In genomic region chr10:3943695-3944257, GRCh38 we compare ENCODE assay signal across 20 cellular contexts.
DNase-seq lines count a peak whose midpoint lies in the region; ATAC-seq and TF ChIP-seq lines count a peak whose summit lies in the region.
"Had no signal": no experiment of that assay in that cellular context is flagged by ENCODE, and none has a peak within 500 bp of the region (broad histone marks: within the 10 kb centered on the region; RNA-seq: fewer than 3 reads in every experiment).

No MANE protein-coding gene starts in this region.

- H3K36me3 ChIP-seq in SK-N-SH (replicated peaks in 1 of 2; ENCODE audit: control insufficient read depth in 1 of 2, insufficient read depth in 2 of 2, low read length in 1 of 2), result no peaks in the 10 kb centered on the region
- H3K36me3 ChIP-seq in CD8-positive, alpha-beta memory T cell (ENCODE audit: insufficient read depth, low read length), result no peaks in the 10 kb centered on the region
- H3K36me3 ChIP-seq: breast epithelium, ovary had no signal

- no peak for TF ChIP-seq EP300 in SK-N-SH (IDR thresholded peaks at IDR 0.05; ENCODE audit: borderline replicate concordance in 1 of 2, low read depth in 1 of 2, low read length in 1 of 2)

- CTCF ChIA-PET in SK-N-SH (lab: Yijun Ruan, JAX), result no interaction called here
- CTCF ChIA-PET in CD8-positive, alpha-beta memory T cell (lab: Charles Lee), result interaction anchor here (1.0 kb wide), 1 partner anchor 69 kb away, joined by 3 read pairs; no protein-coding TSS in a partner anchor

- H3K9ac ChIP-seq in SK-N-SH, result peak overlapping the region; percentile 78

- no peaks in the 10 kb centered on the region for H3K9me3 Mint-ChIP-seq in CD8-positive, alpha-beta memory T cell
- H3K9me3 Mint-ChIP-seq in activated naive CD8-positive, alpha-beta T cell treated with anti-CD3 and anti-CD28 coated beads, Interleukin-2, amount 50 U/mL, for 24 hours, result no peaks in the 10 kb centered on the region
- H3K9me3 Mint-ChIP-seq in nephron progenitor cell, result peaks cover 6% of the 10 kb centered on the region
- H3K9me3 Mint-ChIP-seq: activated naive CD4-positive, alpha-beta T cell treated with anti-CD3 and anti-CD28 coated beads, Interleukin-2, amount 50 U/mL, for 24 hours had no signal

- peaks cover 45 to 69% (median 62%) of the 10 kb centered on the region in 3 donors for H3K4me1 Mint-ChIP-seq in CD8-positive, alpha-beta memory T cell
- peaks cover 57% of the 10 kb centered on the region for H3K4me1 Mint-ChIP-seq in activated naive CD8-positive, alpha-beta T cell treated with anti-CD3 and anti-CD28 coated beads, Interleukin-2, amount 50 U/mL, for 24 hours
- H3K4me1 Mint-ChIP-seq in nephron progenitor cell, result peaks cover 46% of the 10 kb centered on the region

- no peak for TF ChIP-seq RAD21 in SK-N-SH (IDR thresholded peaks at IDR 0.05; ENCODE audit: low read length)

- H3K27me3 ChIP-seq in SK-N-SH (ENCODE audit: insufficient read depth), result no peaks in the 10 kb centered on the region
- H3K27me3 ChIP-seq in CD8-positive, alpha-beta memory T cell (ENCODE audit: insufficient read depth, low read length, poor library complexity, severe bottlenecking), result no peaks in the 10 kb centered on the region
- H3K27me3 ChIP-seq: breast epithelium, ovary had no signal

- H3K27ac ChIP-seq in SK-N-SH (ENCODE audit: low read depth in 2 of 2, low read length in 1 of 2), result peak overlapping the region in 1 of 2 experiments; percentile 96; a peak in 2 of 4 replicates
- H3K27ac ChIP-seq in CD8-positive, alpha-beta memory T cell (ENCODE audit: low read depth, low read length), result no peak overlapping the region
- H3K27ac ChIP-seq: 22Rv1, breast epithelium, ovary had no signal

- H3K9me2 ChIP-seq in SK-N-SH, result no peaks in the 10 kb centered on the region

- no peaks in the 10 kb centered on the region for H4K20me1 ChIP-seq in SK-N-SH (ENCODE audit: insufficient read depth)

- peak overlapping the region; percentile 28 to 88 (median 84) for H3K27ac Mint-ChIP-seq in CD8-positive, alpha-beta memory T cell
- H3K27ac Mint-ChIP-seq in activated naive CD8-positive, alpha-beta T cell treated with anti-CD3 and anti-CD28 coated beads, Interleukin-2, amount 50 U/mL, for 24 hours, result peak overlapping the region; percentile 55
- H3K27ac Mint-ChIP-seq in nephron progenitor cell, result peak overlapping the region; percentile 23
- H3K27ac Mint-ChIP-seq: activated naive CD4-positive, alpha-beta T cell treated with anti-CD3 and anti-CD28 coated beads, Interleukin-2, amount 50 U/mL, for 24 hours; B cell had no signal

- H3K4me3 ChIP-seq in SK-N-SH (ENCODE audit: low read depth in 2 of 2, low read length in 1 of 2), result peak overlapping the region in 1 of 2 experiments; percentile 57; a peak in 3 of 4 replicates
- H3K4me3 ChIP-seq in CD8-positive, alpha-beta memory T cell (ENCODE audit: low read length), result no peak overlapping the region
- H3K4me3 ChIP-seq: breast epithelium, ovary had no signal

- DNase-seq in SK-N-SH, result no peak
- no peak for DNase-seq in CD8-positive, alpha-beta memory T cell
- no peak for DNase-seq in activated naive CD8-positive, alpha-beta T cell treated with anti-CD3 and anti-CD28 coated beads, Interleukin-2, amount 50 U/mL, for 24 hours
- DNase-seq in nephron progenitor cell, result no peak
- DNase-seq in GM10266 (ENCODE audit: extremely low spot score), result no peak
- DNase-seq in T-helper 9 cell, result no peak
- DNase-seq: KG1; left ventricle myocardium superior; NCI-H1048; NCI-H2029; NCI-H446 treated with DMSO at 0.1 percent for 48 hours; NK-92 treated with Interleukin-12 subunit alpha and Interleukin-12 subunit beta, amount 100 ng/mL, for 24 hours; ovary; RPMI8226 had no signal

- H3K27me3 Mint-ChIP-seq in CD8-positive, alpha-beta memory T cell, result no peaks in the 10 kb centered on the region
- no peaks in the 10 kb centered on the region for H3K27me3 Mint-ChIP-seq in activated naive CD8-positive, alpha-beta T cell treated with anti-CD3 and anti-CD28 coated beads, Interleukin-2, amount 50 U/mL, for 24 hours
- H3K27me3 Mint-ChIP-seq in nephron progenitor cell (ENCODE audit: low read depth, poor library complexity), result peaks cover 8% of the 10 kb centered on the region
- H3K27me3 Mint-ChIP-seq: activated naive CD4-positive, alpha-beta T cell treated with anti-CD3 and anti-CD28 coated beads, Interleukin-2, amount 50 U/mL, for 24 hours; B cell had no signal

- H3K79me2 ChIP-seq in SK-N-SH (ENCODE audit: insufficient read depth), result peaks cover 22% of the 10 kb centered on the region

- WGBS in SK-N-SH (ENCODE audit: low lambda C conversion rate), result 97% methylated on average over 3 of the region's 3 CpGs

- no peak overlapping the region for H2AFZ ChIP-seq in SK-N-SH (ENCODE audit: low read depth)

- peaks cover 13% of the 10 kb centered on the region for H3F3A ChIP-seq in SK-N-SH (replicated peaks; ENCODE audit: insufficient read depth)

- H3K4me1 ChIP-seq in SK-N-SH (ENCODE audit: control insufficient read depth in 1 of 2, insufficient read depth in 2 of 2, low read depth in 1 of 2, low read length in 1 of 2), result peaks cover 0 to 7% of the 10 kb centered on the region in 2 experiments; a peak in 1 of 4 replicates
- H3K4me1 ChIP-seq in CD8-positive, alpha-beta memory T cell (ENCODE audit: insufficient read depth, low read length), result peaks cover 33% of the 10 kb centered on the region
- H3K4me1 ChIP-seq: breast epithelium had no signal

- H3K36me3 Mint-ChIP-seq in CD8-positive, alpha-beta memory T cell, result no peaks in the 10 kb centered on the region
- H3K36me3 Mint-ChIP-seq in activated naive CD8-positive, alpha-beta T cell treated with anti-CD3 and anti-CD28 coated beads, Interleukin-2, amount 50 U/mL, for 24 hours (ENCODE audit: low read depth), result no peaks in the 10 kb centered on the region
- no peaks in the 10 kb centered on the region for H3K36me3 Mint-ChIP-seq in nephron progenitor cell (ENCODE audit: low read depth)
- H3K36me3 Mint-ChIP-seq: activated naive CD4-positive, alpha-beta T cell treated with anti-CD3 and anti-CD28 coated beads, Interleukin-2, amount 50 U/mL, for 24 hours had no signal

- POLR2A ChIA-PET in SK-N-SH (lab: Yijun Ruan, JAX), result no interaction called here
- POLR2A ChIA-PET in CD8-positive, alpha-beta memory T cell (lab: Charles Lee), result interaction anchor here (4.1 kb wide), 1 partner anchor 158 kb away, joined by 17 read pairs; the partner anchor contains the start of gene KLF6

- H3K9me3 ChIP-seq in SK-N-SH, result no peaks in the 10 kb centered on the region
- no peaks in the 10 kb centered on the region for H3K9me3 ChIP-seq in CD8-positive, alpha-beta memory T cell (ENCODE audit: low read length)
- H3K9me3 ChIP-seq: breast epithelium, ovary had no signal

- peak overlapping the region; percentile 81 for H3K4me2 ChIP-seq in SK-N-SH

- TF ChIP-seq CTCF in SK-N-SH (IDR thresholded peaks at IDR 0.05), result no peak
- no peak for TF ChIP-seq CTCF in nephron progenitor cell (IDR thresholded peaks at IDR 0.05)
- TF ChIP-seq CTCF in GM10266 (IDR thresholded peaks at IDR 0.05; ENCODE audit: control insufficient read depth, insufficient read depth, low read depth, missing control alignments), result no peak

- ATAC-seq in SK-N-SH treated with all-trans-retinoic acid at 6 μM for 48 hours (no peak; the same call in 2 of the 3 replicates), HG02588 (IDR thresholded peaks at IDR 0.05; ENCODE audit: unreplicated experiment) (no peak)
- no peak for ATAC-seq in activated naive CD8-positive, alpha-beta T cell treated with anti-CD3 and anti-CD28 coated beads, Interleukin-2, amount 50 U/mL, for 24 hours
- ATAC-seq: left ventricle myocardium superior had no signal

- H3K4me3 Mint-ChIP-seq in CD8-positive, alpha-beta memory T cell, result peak overlapping the region in 4 of 7 donors; percentile 11 to 69 (median 49)
- H3K4me3 Mint-ChIP-seq in activated naive CD8-positive, alpha-beta T cell treated with anti-CD3 and anti-CD28 coated beads, Interleukin-2, amount 50 U/mL, for 24 hours, result peak overlapping the region; percentile 53
- no peak overlapping the region for H3K4me3 Mint-ChIP-seq in nephron progenitor cell
- H3K4me3 Mint-ChIP-seq: activated naive CD4-positive, alpha-beta T cell treated with anti-CD3 and anti-CD28 coated beads, Interleukin-2, amount 50 U/mL, for 24 hours; B cell had no signal

TF ChIP-seq in SK-N-SH, 30 proteins besides CTCF, POLR2A, EP300 and RAD21:
- TF ChIP-seq NRF1 (IDR thresholded peaks at IDR 0.05; ENCODE audit: low read depth, low read length), result no peak
- TF ChIP-seq JUND (IDR thresholded peaks at IDR 0.05), result no peak
- TF ChIP-seq GATA2 (CRISPR knock-in tag; IDR thresholded peaks at IDR 0.05), result no peak
- TF ChIP-seq RFX5 (IDR thresholded peaks at IDR 0.05; ENCODE audit: low read length), result no peak
- no peak for TF ChIP-seq GABPA (IDR thresholded peaks at IDR 0.05; ENCODE audit: low read depth)
- no peak for TF ChIP-seq RCOR1 (IDR thresholded peaks at IDR 0.05; ENCODE audit: low read length)
- no peak for TF ChIP-seq YY1 (IDR thresholded peaks at IDR 0.05; ENCODE audit: low read depth)
- no peak for TF ChIP-seq FOXJ3 (CRISPR knock-in tag; IDR thresholded peaks at IDR 0.05)
TF ChIP-seq in SK-N-SH: peak in this region for 0.

TF ChIP-seq in SK-N-SH treated with all-trans-retinoic acid at 6 μM for 48 hours, 23 proteins besides CTCF, POLR2A, EP300 and RAD21:
- no peak for TF ChIP-seq OSR1 (CRISPR knock-in tag; IDR thresholded peaks at IDR 0.05)
- no peak for TF ChIP-seq CREB5 (CRISPR knock-in tag; IDR thresholded peaks at IDR 0.05; ENCODE audit: low read depth)
- no peak for TF ChIP-seq ARNTL (CRISPR knock-in tag; IDR thresholded peaks at IDR 0.05; ENCODE audit: borderline replicate concordance, low read depth)
- TF ChIP-seq GLIS3 (CRISPR knock-in tag; IDR thresholded peaks at IDR 0.05), result no peak

Comparison
In these comparisons a context has a peak if more than half of its experiments do, and no peak if none do; other contexts are left out.
1. H3K27ac Mint-ChIP-seq: peak in every context shown above with its lines; median percentile 84 in CD8-positive, alpha-beta memory T cell; 55 in activated naive CD8-positive, alpha-beta T cell treated with anti-CD3 and anti-CD28 coated beads, Interleukin-2, amount 50 U/mL, for 24 hours; 23 in nephron progenitor cell.